In the genomic region with DNA sequence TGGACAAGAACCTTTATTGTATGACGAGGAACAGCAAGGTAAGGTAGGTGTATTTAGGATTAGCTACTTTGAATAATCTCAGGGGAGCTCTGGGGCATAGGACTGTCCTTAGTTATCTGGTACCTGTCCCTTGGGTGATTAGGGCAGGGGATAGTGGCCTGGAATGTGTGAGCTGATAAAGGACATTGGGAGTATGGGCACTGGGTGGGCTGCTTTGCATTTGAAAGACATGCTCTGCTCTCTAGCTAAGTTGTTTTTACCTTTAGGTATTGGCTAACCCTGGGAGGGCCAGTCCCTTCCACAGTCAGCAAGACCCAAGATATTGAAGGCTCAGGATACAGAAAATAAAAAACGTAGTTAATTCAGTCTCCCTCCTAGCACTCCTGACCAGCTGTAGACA, we compare ENCODE assay signal across 15 cellular contexts.
DNase-seq lines count a peak whose midpoint lies in the region; ATAC-seq and TF ChIP-seq lines count a peak whose summit lies in the region.
"Had no signal": no experiment of that assay in that cellular context is flagged by ENCODE, and none has a peak within 500 bp of the region (broad histone marks: within the 10 kb centered on the region; RNA-seq: fewer than 3 reads in every experiment).

No MANE protein-coding gene starts in this region.

- H2BK120ac ChIP-seq in mesendoderm (ENCODE audit: low read depth, low read length) = no peak overlapping the region

- no peaks in the 10 kb centered on the region for H3K79me1 ChIP-seq in mesendoderm (ENCODE audit: low read length)

- no peaks in the 10 kb centered on the region for H3K36me3 ChIP-seq in GM23338 (ENCODE audit: insufficient read depth)
- no peaks in the 10 kb centered on the region for H3K36me3 ChIP-seq in mesendoderm (ENCODE audit: control insufficient read depth, insufficient read depth, low read length)
- H3K36me3 ChIP-seq in Karpas-422 (ENCODE audit: insufficient read depth, low read length) = no peaks in the 10 kb centered on the region
- H3K36me3 ChIP-seq: BLaER1, HAP-1 had no signal

- no peak overlapping the region for H3K4me3 ChIP-seq in GM23338
- H3K4me3 ChIP-seq in mesendoderm (ENCODE audit: low read length) = no peak overlapping the region
- no peak overlapping the region for H3K4me3 ChIP-seq in Karpas-422 (ENCODE audit: low read length)
- H3K4me3 ChIP-seq: BLaER1, HAP-1 had no signal

- no peak overlapping the region for H3K4me3 Mint-ChIP-seq in GM23338
- no peak overlapping the region for H3K4me3 Mint-ChIP-seq in WTC11
- H3K4me3 Mint-ChIP-seq: CD8-positive, alpha-beta memory T cell had no signal

- no peak overlapping the region for H3K4ac ChIP-seq in mesendoderm (ENCODE audit: low read depth, low read length)

- H2AFZ ChIP-seq in GM23338 (no peak overlapping the region), Karpas-422 (ENCODE audit: low read length) (no peak overlapping the region)

- H2BK15ac ChIP-seq in mesendoderm (replicated peaks; ENCODE audit: low read depth) = no peak overlapping the region

- no peak overlapping the region for H3K4me2 ChIP-seq in GM23338
- H3K4me2 ChIP-seq in mesendoderm (ENCODE audit: low read length) = no peak overlapping the region
- no peak overlapping the region for H3K4me2 ChIP-seq in Karpas-422 (ENCODE audit: low read depth, low read length, poor library complexity, severe bottlenecking)
- H3K4me2 ChIP-seq: BLaER1 had no signal

- H3K9ac ChIP-seq in mesendoderm (ENCODE audit: low read length) = no peak overlapping the region
- H3K9ac ChIP-seq in Karpas-422 (ENCODE audit: low read length) = no peak overlapping the region
- H3K9ac ChIP-seq: BLaER1 had no signal

- TF ChIP-seq CTCF in GM23338 (conservative IDR thresholded peaks at IDR 0.05; ENCODE audit: low read depth in 2 of 2) (no peak), WTC11 (IDR thresholded peaks at IDR 0.05) (no peak)

- peak overlapping the region; percentile 75 for H3K18ac ChIP-seq in mesendoderm (ENCODE audit: low read length)

- no peak overlapping the region for H4K8ac ChIP-seq in mesendoderm (ENCODE audit: low read depth, low read length)

- H3K79me2 ChIP-seq in GM23338 (replicated peaks; ENCODE audit: insufficient read depth) (no peaks in the 10 kb centered on the region), mesendoderm (ENCODE audit: control insufficient read depth, insufficient read depth, low read length) (no peaks in the 10 kb centered on the region), Karpas-422 (ENCODE audit: low read length) (no peaks in the 10 kb centered on the region)

- H3K9me3 Mint-ChIP-seq in GM23338 (no peaks in the 10 kb centered on the region), WTC11 (peaks cover 5% of the 10 kb centered on the region; the same call in 1 of the 2 replicates)

- H3K36me3 Mint-ChIP-seq in GM23338 (ENCODE audit: low read depth) = no peaks in the 10 kb centered on the region
- H3K36me3 Mint-ChIP-seq in WTC11 = no peaks in the 10 kb centered on the region
- H3K36me3 Mint-ChIP-seq: CD8-positive, alpha-beta memory T cell had no signal

- H3K27ac Mint-ChIP-seq in GM23338 (no peak overlapping the region), WTC11 (no peak overlapping the region; the same call in 1 of the 2 replicates)
- H3K27ac Mint-ChIP-seq: CD8-positive, alpha-beta memory T cell had no signal

- H3K27me3 ChIP-seq in GM23338 (ENCODE audit: insufficient read depth) (no peaks in the 10 kb centered on the region), mesendoderm (ENCODE audit: insufficient read depth, low read length, poor library complexity) (no peaks in the 10 kb centered on the region), Karpas-422 (ENCODE audit: low read length) (no peaks in the 10 kb centered on the region)
- H3K27me3 ChIP-seq: BLaER1 had no signal

- ATAC-seq in GM23338 (peak; percentile 99), WTC11 (peak; percentile 97), GM21576 (IDR thresholded peaks at IDR 0.05; ENCODE audit: unreplicated experiment) (no peak)

- H3K56ac ChIP-seq in mesendoderm (ENCODE audit: low read length) = no peak overlapping the region

- H3K9me2 ChIP-seq in GM23338 (ENCODE audit: insufficient read depth) (peaks cover 2% of the 10 kb centered on the region; the same call in 1 of the 2 replicates), Karpas-422 (replicated peaks; ENCODE audit: insufficient read depth, low read length) (no peaks in the 10 kb centered on the region)

- H3K27ac ChIP-seq in GM23338 (ENCODE audit: low read depth) = no peak overlapping the region
- H3K27ac ChIP-seq in mesendoderm (ENCODE audit: low read depth, low read length) = no peak overlapping the region
- no peak overlapping the region for H3K27ac ChIP-seq in Karpas-422 (ENCODE audit: low read length)
- H3K27ac ChIP-seq: BLaER1 had no signal

- CTCF ChIA-PET in WTC11 (lab: Charles Lee) = interaction anchor here (1.2 kb wide), 1 partner anchor 33 kb away, joined by 4 read pairs; no protein-coding TSS in a partner anchor

- DNase-seq in GM23338 (ENCODE audit: low spot score) (peak; percentile 56), WTC11 (ENCODE audit: low spot score) (peak; percentile 23), iPS DF 19.7 (ENCODE audit: low read depth, low spot score) (peak; percentile 28), mesendoderm (peak; percentile 74), occipital lobe (lab: John Stamatoyannopoulos, UW) (no peak), Karpas-422 (no peak)
- DNase-seq: 8988T; AML-193; Caco-2; CD8-positive, alpha-beta memory T cell; DND-41; GF-D8 had no signal

- H3K27me3 Mint-ChIP-seq in GM23338 (ENCODE audit: insufficient read depth, low read depth, poor library complexity) = peaks cover 2% of the 10 kb centered on the region
- no peaks in the 10 kb centered on the region; the same call in 1 of the 2 replicates for H3K27me3 Mint-ChIP-seq in WTC11 (ENCODE audit: low read depth)
- H3K27me3 Mint-ChIP-seq: CD8-positive, alpha-beta memory T cell had no signal

- H3K4me1 Mint-ChIP-seq in GM23338 (peaks cover 17% of the 10 kb centered on the region), WTC11 (peaks cover 22% of the 10 kb centered on the region)
- H3K4me1 Mint-ChIP-seq: CD8-positive, alpha-beta memory T cell had no signal

- H4K5ac ChIP-seq in mesendoderm (ENCODE audit: low read length) = no peak overlapping the region

- WGBS in mesendoderm (ENCODE audit: extremely low coverage, insufficient coverage, low lambda C conversion rate) = no CpG with 5 or more reads among the region's 2 CpGs

- H4K20me1 ChIP-seq in GM23338 (replicated peaks; ENCODE audit: insufficient read depth) (no peaks in the 10 kb centered on the region), Karpas-422 (ENCODE audit: insufficient read depth, low read depth, low read length) (no peaks in the 10 kb centered on the region)
- H4K20me1 ChIP-seq: BLaER1 had no signal

- POLR2A ChIA-PET in WTC11 (lab: Charles Lee) = no interaction called here

- no peak overlapping the region for H3K23ac ChIP-seq in mesendoderm (ENCODE audit: low read length)

- no peak overlapping the region for H2BK5ac ChIP-seq in mesendoderm (ENCODE audit: low read length)

- peaks cover 10% of the 10 kb centered on the region for H3K4me1 ChIP-seq in GM23338 (ENCODE audit: insufficient read depth)
- peaks cover 7% of the 10 kb centered on the region for H3K4me1 ChIP-seq in mesendoderm (ENCODE audit: control insufficient read depth, low read depth, low read length)
- H3K4me1 ChIP-seq in Karpas-422 (ENCODE audit: low read length) = no peaks in the 10 kb centered on the region
- H3K4me1 ChIP-seq: Caco-2, HAP-1 had no signal

- H3K9me3 ChIP-seq in Karpas-422 (ENCODE audit: low read length) = no peaks in the 10 kb centered on the region
- H3K9me3 ChIP-seq: BLaER1, Caco-2, HAP-1 had no signal

- H2AK5ac ChIP-seq in mesendoderm (ENCODE audit: low read length) = no peak overlapping the region

- no peaks in the 10 kb centered on the region for H3F3A ChIP-seq in GM23338 (replicated peaks; ENCODE audit: low read depth)

TF ChIP-seq in GM23338, 12 proteins besides CTCF, POLR2A, EP300 and RAD21 (continues in another document):
- TF ChIP-seq CREB1 (CRISPR knock-in tag; IDR thresholded peaks at IDR 0.05; ENCODE audit: low read depth) (no peak), ZNF331 (CRISPR knock-in tag; IDR thresholded peaks at IDR 0.05; ENCODE audit: low read depth) (no peak), ETS1 (IDR thresholded peaks at IDR 0.05) (no peak)

TF ChIP-seq in WTC11, 78 proteins besides CTCF, POLR2A, EP300 and RAD21:
- TF ChIP-seq ZNF423 (CRISPR knock-in tag; IDR thresholded peaks at IDR 0.05) (peak; percentile 60; the same call in 1 of the 2 replicates), ZBTB21 (CRISPR knock-in tag; IDR thresholded peaks at IDR 0.05; ENCODE audit: borderline replicate concordance) (no peak), FOXK1 (CRISPR knock-in tag; IDR thresholded peaks at IDR 0.05) (no peak), TEAD1 (CRISPR knock-in tag; IDR thresholded peaks at IDR 0.05) (0 out of 2 replicates have a peak, but pooled peaks have one; percentile 17)
TF ChIP-seq in WTC11: peak in this region for 2.

Comparison
In these comparisons a context has a peak if more than half of its experiments do, and no peak if none do; other contexts are left out.
1. DNase-seq: peak in GM23338 (single experiment), WTC11 (single experiment), iPS DF 19.7 (single experiment) and mesendoderm (single experiment); none in occipital lobe (single experiment) and Karpas-422 (single experiment).